Comparison of ENCODE assay signal across 1 cellular context in genomic region chr7:23474098-23474828, GRCh38.
TF ChIP-seq lines count a peak whose summit lies in the region.

No MANE protein-coding gene starts in this region.

TF ChIP-seq in SK-N-SH, 30 proteins besides CTCF, POLR2A, EP300 and RAD21 (continued from another document):
- TF ChIP-seq IRF3 (IDR thresholded peaks at IDR 0.05; ENCODE audit: low read depth, low read length), result peak; percentile 54
- peak; percentile 15; the same call in 1 of the 2 replicates for TF ChIP-seq NRF1 (IDR thresholded peaks at IDR 0.05; ENCODE audit: low read depth, low read length)
- no peak for TF ChIP-seq USF2 (IDR thresholded peaks at IDR 0.05; ENCODE audit: borderline replicate concordance, low read depth, low read length)
- peak; percentile 41 for TF ChIP-seq RCOR1 (IDR thresholded peaks at IDR 0.05; ENCODE audit: low read length)
- TF ChIP-seq PBX3 (IDR thresholded peaks at IDR 0.05), result peak; percentile 25; the same call in 1 of the 2 replicates
- peak; percentile 95 for TF ChIP-seq NFIC (IDR thresholded peaks at IDR 0.05; ENCODE audit: borderline replicate concordance)
- TF ChIP-seq MEF2A (IDR thresholded peaks at IDR 0.05; ENCODE audit: borderline replicate concordance, low read depth), result no peak; the same call in 1 of the 2 replicates
- 0 out of 2 replicates have a peak, but pooled peaks have one; percentile 21 for TF ChIP-seq FOXM1 (IDR thresholded peaks at IDR 0.05; ENCODE audit: low read depth)
- TF ChIP-seq SIN3A (IDR thresholded peaks at IDR 0.05; ENCODE audit: borderline replicate concordance, low read depth, low read length), result peak; percentile 88; the same call in 1 of the 2 replicates
- peak; percentile 74 for TF ChIP-seq TCF12 (IDR thresholded peaks at IDR 0.05)
